ENCODE assay signal across 9 cellular contexts in the genomic region with DNA sequence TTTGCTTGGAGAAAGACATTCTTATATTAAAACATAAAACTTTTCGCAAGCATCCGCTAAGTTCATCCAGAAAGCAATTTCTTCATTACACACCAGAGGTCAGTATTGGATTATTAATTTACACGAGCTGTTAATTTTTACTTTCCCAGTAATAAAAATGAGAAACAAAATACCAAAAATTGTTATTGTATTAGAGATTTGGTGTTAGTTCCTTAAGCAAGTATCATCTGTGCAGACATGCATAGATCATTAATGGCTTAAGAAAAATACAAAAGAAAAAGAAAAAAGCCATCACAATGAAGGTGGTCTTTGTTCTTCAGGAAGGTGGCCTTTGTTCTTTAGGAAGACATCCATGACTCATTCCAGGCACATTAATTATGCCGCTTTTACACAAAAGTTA. TPM values are rescaled to one million over a fixed set of nuclear protein-coding genes. Genes with fewer than 3 reads are reported as not detected.
DNase-seq lines count a peak whose midpoint lies in the region; ATAC-seq and TF ChIP-seq lines count a peak whose summit lies in the region.
"Had no signal": no experiment of that assay in that cellular context is flagged by ENCODE, and none has a peak within 500 bp of the region (broad histone marks: within the 10 kb centered on the region; RNA-seq: fewer than 3 reads in every experiment).

No MANE protein-coding gene starts in this region.

- no peaks in the 10 kb centered on the region for H3K4me1 Mint-ChIP-seq in activated CD8-positive, alpha-beta T cell treated with anti-CD3 and anti-CD28 coated beads for 36 hours (ENCODE audit: low read depth)
- no peaks in the 10 kb centered on the region for H3K4me1 Mint-ChIP-seq in activated CD8-positive, alpha-beta T cell treated with anti-CD3 and anti-CD28 coated beads, Interleukin-2, amount 10 ng/mL, durations not matched to agents 7 days and 5 days (ENCODE audit: low read depth)
- peaks cover 6% of the 10 kb centered on the region for H3K4me1 Mint-ChIP-seq in type B pancreatic cell (ENCODE audit: unreplicated experiment)
- no peaks in the 10 kb centered on the region for H3K4me1 Mint-ChIP-seq in CD4-positive, alpha-beta memory T cell

- H3K4me3 ChIP-seq in CD4-positive, alpha-beta memory T cell (ENCODE audit: low read length in 2 of 2): no peak overlapping the region

- H3K9me3 ChIP-seq in CD4-positive, alpha-beta memory T cell (ENCODE audit: control insufficient read depth in 1 of 2, low read length in 2 of 2): no peaks in the 10 kb centered on the region

- H3K4me1 ChIP-seq in CD4-positive, alpha-beta memory T cell (ENCODE audit: insufficient read depth, low read length): no peaks in the 10 kb centered on the region

- CTCF ChIA-PET in activated CD8-positive, alpha-beta T cell treated with anti-CD3 and anti-CD28 coated beads for 36 hours (lab: Charles Lee): interaction anchor here (1.1 to 2.0 kb wide), 2 partner anchors 876 to 916 kb away, joined by 6 read pairs; no protein-coding TSS in a partner anchor
- CTCF ChIA-PET in activated CD8-positive, alpha-beta T cell treated with anti-CD3 and anti-CD28 coated beads, Interleukin-2, amount 10 ng/mL, durations not matched to agents 7 days and 5 days (lab: Charles Lee): no interaction called here
- CTCF ChIA-PET in CD4-positive, alpha-beta memory T cell (lab: Charles Lee; ENCODE audit: partially characterized antibody): interaction anchor here (3.2 kb wide), 1 partner anchor 916 kb away, joined by 26 read pairs; no protein-coding TSS in a partner anchor

- in situ Hi-C loops in SK-MEL-5 (cut with HindIII; ENCODE audit: low pct_unique_long_range_greater_than_20kb, low sequenced_read_pairs): no loop called here

- no peak overlapping the region for H3K4me3 Mint-ChIP-seq in activated CD8-positive, alpha-beta T cell treated with anti-CD3 and anti-CD28 coated beads for 36 hours
- H3K4me3 Mint-ChIP-seq in activated CD8-positive, alpha-beta T cell treated with anti-CD3 and anti-CD28 coated beads, Interleukin-2, amount 10 ng/mL, durations not matched to agents 7 days and 5 days: no peak overlapping the region
- H3K4me3 Mint-ChIP-seq in type B pancreatic cell: no peak overlapping the region
- H3K4me3 Mint-ChIP-seq in CD4-positive, alpha-beta memory T cell: no peak overlapping the region

- DNase-seq in activated CD8-positive, alpha-beta T cell treated with anti-CD3 and anti-CD28 coated beads for 36 hours: no peak
- no peak for DNase-seq in activated CD8-positive, alpha-beta T cell treated with anti-CD3 and anti-CD28 coated beads, Interleukin-2, amount 10 ng/mL, durations not matched to agents 7 days and 5 days
- DNase-seq in SK-MEL-5 (ENCODE audit: low read depth, low spot score) (peak; percentile 24), globus pallidus (ENCODE audit: low spot score) (peak; percentile 7), type B pancreatic cell (ENCODE audit: extremely low spot score, unreplicated experiment) (no peak), epidermal melanocyte (ENCODE audit: insufficient read length, low spot score) (no peak)
- no peak for DNase-seq in CD4-positive, alpha-beta memory T cell
- DNase-seq in stimulated activated CD4-positive, alpha-beta T cell treated with anti-CD3 and anti-CD28 coated beads, Interleukin-2, amount 100 ng/mL, for 24 hours: no peak

- intact Hi-C loops in activated CD8-positive, alpha-beta T cell treated with anti-CD3 and anti-CD28 coated beads for 36 hours (cut with micrococcal nuclease): no loop called here
- intact Hi-C loops in CD4-positive, alpha-beta memory T cell (cut with micrococcal nuclease): no loop called here

- no peaks in the 10 kb centered on the region for H3K9me3 Mint-ChIP-seq in activated CD8-positive, alpha-beta T cell treated with anti-CD3 and anti-CD28 coated beads for 36 hours
- H3K9me3 Mint-ChIP-seq in activated CD8-positive, alpha-beta T cell treated with anti-CD3 and anti-CD28 coated beads, Interleukin-2, amount 10 ng/mL, durations not matched to agents 7 days and 5 days (ENCODE audit: insufficient read depth): no peaks in the 10 kb centered on the region
- no peaks in the 10 kb centered on the region for H3K9me3 Mint-ChIP-seq in type B pancreatic cell
- no peaks in the 10 kb centered on the region for H3K9me3 Mint-ChIP-seq in CD4-positive, alpha-beta memory T cell

- H3K36me3 ChIP-seq in CD4-positive, alpha-beta memory T cell (ENCODE audit: insufficient read depth, low read length): no peaks in the 10 kb centered on the region

- ATAC-seq in activated CD8-positive, alpha-beta T cell treated with anti-CD3 and anti-CD28 coated beads for 36 hours: no peak
- no peak for ATAC-seq in activated CD8-positive, alpha-beta T cell treated with anti-CD3 and anti-CD28 coated beads, Interleukin-2, amount 10 ng/mL, durations not matched to agents 7 days and 5 days

- no peaks in the 10 kb centered on the region for H3K27me3 ChIP-seq in CD4-positive, alpha-beta memory T cell (ENCODE audit: insufficient read depth, low read length)

- H3K27ac Mint-ChIP-seq in activated CD8-positive, alpha-beta T cell treated with anti-CD3 and anti-CD28 coated beads for 36 hours: no peak overlapping the region
- H3K27ac Mint-ChIP-seq in activated CD8-positive, alpha-beta T cell treated with anti-CD3 and anti-CD28 coated beads, Interleukin-2, amount 10 ng/mL, durations not matched to agents 7 days and 5 days: no peak overlapping the region
- no peak overlapping the region for H3K27ac Mint-ChIP-seq in type B pancreatic cell
- H3K27ac Mint-ChIP-seq in CD4-positive, alpha-beta memory T cell: no peak overlapping the region

- no peaks in the 10 kb centered on the region for H3K36me3 Mint-ChIP-seq in activated CD8-positive, alpha-beta T cell treated with anti-CD3 and anti-CD28 coated beads for 36 hours (ENCODE audit: low read depth)
- no peaks in the 10 kb centered on the region for H3K36me3 Mint-ChIP-seq in activated CD8-positive, alpha-beta T cell treated with anti-CD3 and anti-CD28 coated beads, Interleukin-2, amount 10 ng/mL, durations not matched to agents 7 days and 5 days (ENCODE audit: low read depth)
- H3K36me3 Mint-ChIP-seq in type B pancreatic cell: no peaks in the 10 kb centered on the region
- no peaks in the 10 kb centered on the region for H3K36me3 Mint-ChIP-seq in CD4-positive, alpha-beta memory T cell

- no peak overlapping the region for H3K27ac ChIP-seq in CD4-positive, alpha-beta memory T cell (ENCODE audit: low read depth, low read length)

- POLR2A ChIA-PET in activated CD8-positive, alpha-beta T cell treated with anti-CD3 and anti-CD28 coated beads for 36 hours (lab: Charles Lee): no interaction called here
- POLR2A ChIA-PET in activated CD8-positive, alpha-beta T cell treated with anti-CD3 and anti-CD28 coated beads, Interleukin-2, amount 10 ng/mL, durations not matched to agents 7 days and 5 days (lab: Charles Lee): no interaction called here
- POLR2A ChIA-PET in CD4-positive, alpha-beta memory T cell (lab: Charles Lee; ENCODE audit: partially characterized antibody): no interaction called here

- peak; percentile 40 for TF ChIP-seq CTCF in activated CD8-positive, alpha-beta T cell treated with anti-CD3 and anti-CD28 coated beads for 36 hours (IDR thresholded peaks at IDR 0.05)
- TF ChIP-seq CTCF in type B pancreatic cell (conservative IDR thresholded peaks at IDR 0.05): peak; percentile 84

- peaks cover 3% of the 10 kb centered on the region for H3K27me3 Mint-ChIP-seq in activated CD8-positive, alpha-beta T cell treated with anti-CD3 and anti-CD28 coated beads for 36 hours
- H3K27me3 Mint-ChIP-seq in activated CD8-positive, alpha-beta T cell treated with anti-CD3 and anti-CD28 coated beads, Interleukin-2, amount 10 ng/mL, durations not matched to agents 7 days and 5 days (ENCODE audit: low read depth): no peaks in the 10 kb centered on the region
- H3K27me3 Mint-ChIP-seq in type B pancreatic cell: peaks cover 3% of the 10 kb centered on the region
- H3K27me3 Mint-ChIP-seq in CD4-positive, alpha-beta memory T cell: no peaks in the 10 kb centered on the region

RNA-seq across cellular contexts. Expression of a gene that starts 53.6 kb away (rescaled TPM):
- total RNA-seq in activated CD8-positive, alpha-beta T cell treated with anti-CD3 and anti-CD28 coated beads for 36 hours: not detected
- total RNA-seq in activated CD8-positive, alpha-beta T cell treated with anti-CD3 and anti-CD28 coated beads, Interleukin-2, amount 10 ng/mL, durations not matched to agents 7 days and 5 days: not detected
- 43.3 and 55.4 TPM in 2 replicates for total RNA-seq in SK-MEL-5 (2014; rRNA removed; shearing (Covaris generic))
- 17.1 and 30.0 TPM in 2 replicates for polyA plus RNA-seq in SK-MEL-5 (2015; cell fraction: cytosol; rRNA removed)
- polyA plus RNA-seq in SK-MEL-5 (2015; cell fraction: nucleus; rRNA removed): 12.8 and 33.3 TPM in 2 replicates
- total RNA-seq in type B pancreatic cell (ENCODE audit: low replicate concordance): 11.6 and 12.1 TPM in 2 replicates
- total RNA-seq in CD4-positive, alpha-beta memory T cell: 1 to 10 TPM in 1 of 2 experiments, under 1 TPM in 1; 0.32 to 1.1 TPM
- polyA plus RNA-seq in CD4-positive, alpha-beta memory T cell: not detected
- total RNA-seq: T-helper 2 cell treated with Interferon-gamma antibody and Interleukin-4, amounts not matched to agents 100 ng/mL and 5 ng/mL, for 36 hours had no signal

Comparison
In these comparisons a context has a peak if more than half of its experiments do, and no peak if none do; other contexts are left out.
1. DNase-seq: peak in SK-MEL-5 (single experiment) and globus pallidus (single experiment); none in activated CD8-positive, alpha-beta T cell treated with anti-CD3 and anti-CD28 coated beads for 36 hours (single experiment), activated CD8-positive, alpha-beta T cell treated with anti-CD3 and anti-CD28 coated beads, Interleukin-2, amount 10 ng/mL, durations not matched to agents 7 days and 5 days (single experiment), type B pancreatic cell (single experiment), epidermal melanocyte (single experiment), CD4-positive, alpha-beta memory T cell (0 of 5) and stimulated activated CD4-positive, alpha-beta T cell treated with anti-CD3 and anti-CD28 coated beads, Interleukin-2, amount 100 ng/mL, for 24 hours (0 of 2).